In genomic region chr20:51532577-51533191, GRCh38 we compare ENCODE assay signal across 1 cellular context.
TF ChIP-seq lines count a peak whose summit lies in the region.

No MANE protein-coding gene starts in this region.

TF ChIP-seq in IMR-90, 13 proteins besides CTCF, POLR2A, EP300 and RAD21 (continued from another document):
- TF ChIP-seq USF2 (IDR thresholded peaks at IDR 0.05; ENCODE audit: low read depth, low read length): no peak
- no peak for TF ChIP-seq MAZ (IDR thresholded peaks at IDR 0.05; ENCODE audit: borderline replicate concordance, low read depth, low read length)
- TF ChIP-seq SMC3 (IDR thresholded peaks at IDR 0.05; ENCODE audit: low read depth, low read length): no peak
- TF ChIP-seq RCOR1 (IDR thresholded peaks at IDR 0.05; ENCODE audit: insufficient replicate concordance, low read length): no peak
- TF ChIP-seq BHLHE40 (IDR thresholded peaks at IDR 0.05; ENCODE audit: low read depth, low read length): no peak
- no peak for TF ChIP-seq MXI1 (IDR thresholded peaks at IDR 0.05; ENCODE audit: borderline replicate concordance, low read depth, low read length)
- TF ChIP-seq ELK1 (IDR thresholded peaks at IDR 0.05; ENCODE audit: borderline replicate concordance, low read depth, low read length): no peak
- TF ChIP-seq MAFK (IDR thresholded peaks at IDR 0.05; ENCODE audit: low read depth, low read length): no peak
- TF ChIP-seq CEBPB (IDR thresholded peaks at IDR 0.05; ENCODE audit: low read depth, low read length): no peak
- no peak for TF ChIP-seq FOS (IDR thresholded peaks at IDR 0.05; ENCODE audit: low read depth, low read length)
- no peak for TF ChIP-seq CHD1 (IDR thresholded peaks at IDR 0.05; ENCODE audit: low read depth, low read length)
